1 cellular context compared by ENCODE assay signal in the genomic region with DNA sequence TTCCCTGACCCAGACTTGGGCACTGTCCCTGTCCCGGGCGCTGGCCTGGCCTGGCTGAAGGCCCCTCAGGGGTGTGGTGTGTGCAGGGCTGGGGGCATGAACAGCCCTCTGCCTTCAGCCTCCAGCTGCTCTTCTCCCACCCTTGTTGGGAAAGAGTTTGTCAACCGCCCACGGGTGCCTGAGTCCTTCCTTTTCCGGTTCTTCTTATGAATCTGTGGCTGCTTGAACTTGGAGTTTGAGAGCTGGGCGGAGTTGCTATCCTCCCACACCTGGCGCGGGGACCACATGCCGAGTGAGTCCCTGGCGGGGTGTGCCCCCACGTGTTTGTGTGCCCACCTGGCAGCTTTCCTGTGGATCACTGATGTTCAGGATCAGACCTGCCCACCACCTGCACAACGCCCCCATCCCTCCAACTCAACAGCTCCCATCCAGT.
TF ChIP-seq lines count a peak whose summit lies in the region.

No MANE protein-coding gene starts in this region.

TF ChIP-seq in HepG2, 621 proteins besides CTCF, POLR2A, EP300 and RAD21:
- TF ChIP-seq ZNF83 (CRISPR knock-in tag; IDR thresholded peaks at IDR 0.05; ENCODE audit: borderline replicate concordance) (no peak), MXI1 (IDR thresholded peaks at IDR 0.05; ENCODE audit: borderline replicate concordance, low read depth, low read length) (no peak), ZNF75D (CRISPR knock-in tag; IDR thresholded peaks at IDR 0.05; ENCODE audit: borderline replicate concordance) (no peak), ZNF205 (CRISPR knock-in tag; IDR thresholded peaks at IDR 0.05) (no peak), ZKSCAN8 (CRISPR knock-in tag; IDR thresholded peaks at IDR 0.05; ENCODE audit: borderline replicate concordance) (no peak), TCF12 (IDR thresholded peaks at IDR 0.05) (no peak), TCF12 (CRISPR knock-in tag; IDR thresholded peaks at IDR 0.05) (no peak), ZNF530 (CRISPR knock-in tag; IDR thresholded peaks at IDR 0.05; ENCODE audit: low read depth) (no peak), NR2F2 (IDR thresholded peaks at IDR 0.05; ENCODE audit: borderline replicate concordance, low read depth) (no peak), ADNP (CRISPR knock-in tag; IDR thresholded peaks at IDR 0.05) (no peak), NRL (CRISPR knock-in tag; IDR thresholded peaks at IDR 0.05; ENCODE audit: borderline replicate concordance) (no peak), SMYD3 (CRISPR knock-in tag; IDR thresholded peaks at IDR 0.05) (no peak)
- TF ChIP-seq, protein P1, sequence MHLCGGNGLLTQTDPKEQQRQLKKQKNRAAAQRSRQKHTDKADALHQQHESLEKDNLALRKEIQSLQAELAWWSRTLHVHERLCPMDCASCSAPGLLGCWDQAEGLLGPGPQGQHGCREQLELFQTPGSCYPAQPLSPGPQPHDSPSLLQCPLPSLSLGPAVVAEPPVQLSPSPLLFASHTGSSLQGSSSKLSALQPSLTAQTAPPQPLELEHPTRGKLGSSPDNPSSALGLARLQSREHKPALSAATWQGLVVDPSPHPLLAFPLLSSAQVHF (CRISPR knock-in tag; IDR thresholded peaks at IDR 0.05): no peak
- TF ChIP-seq, protein P2, sequence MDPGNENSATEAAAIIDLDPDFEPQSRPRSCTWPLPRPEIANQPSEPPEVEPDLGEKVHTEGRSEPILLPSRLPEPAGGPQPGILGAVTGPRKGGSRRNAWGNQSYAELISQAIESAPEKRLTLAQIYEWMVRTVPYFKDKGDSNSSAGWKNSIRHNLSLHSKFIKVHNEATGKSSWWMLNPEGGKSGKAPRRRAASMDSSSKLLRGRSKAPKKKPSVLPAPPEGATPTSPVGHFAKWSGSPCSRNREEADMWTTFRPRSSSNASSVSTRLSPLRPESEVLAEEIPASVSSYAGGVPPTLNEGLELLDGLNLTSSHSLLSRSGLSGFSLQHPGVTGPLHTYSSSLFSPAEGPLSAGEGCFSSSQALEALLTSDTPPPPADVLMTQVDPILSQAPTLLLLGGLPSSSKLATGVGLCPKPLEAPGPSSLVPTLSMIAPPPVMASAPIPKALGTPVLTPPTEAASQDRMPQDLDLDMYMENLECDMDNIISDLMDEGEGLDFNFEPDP (CRISPR knock-in tag; conservative IDR thresholded peaks at IDR 0.05): no peak
